In the genomic region with DNA sequence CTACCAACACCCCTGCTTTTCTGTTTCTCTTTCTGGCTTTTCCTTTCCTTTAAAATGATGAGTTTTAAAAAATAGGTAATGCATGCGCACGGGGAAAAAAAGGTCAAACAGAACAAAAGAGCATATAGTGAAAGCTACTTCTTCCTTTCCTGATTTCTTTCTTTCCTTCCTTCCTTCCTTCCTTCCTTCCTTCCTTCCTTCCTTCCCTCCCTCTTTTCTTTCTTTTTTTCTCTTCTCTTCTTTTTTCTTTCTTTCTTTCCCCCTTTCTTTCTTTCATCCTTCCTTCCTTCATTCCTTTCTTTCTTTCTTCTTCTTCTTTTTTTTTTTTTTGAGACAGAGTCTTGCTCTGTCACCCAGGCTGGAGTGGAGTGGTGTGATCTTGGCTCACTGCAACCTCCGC, we compare ENCODE assay signal across 3 cellular contexts. TPM values are rescaled to one million over a fixed set of nuclear protein-coding genes. Genes with fewer than 3 reads are reported as not detected.
"Had no signal": no experiment of that assay in that cellular context is flagged by ENCODE, and none has a peak within 500 bp of the region (broad histone marks: within the 10 kb centered on the region; RNA-seq: fewer than 3 reads in every experiment).

No MANE protein-coding gene starts in this region.

RNA-seq across cellular contexts. Expression of a gene that starts 35.5 kb away (rescaled TPM):
- total RNA-seq: HepG2, HFFc6, HT1080 had no signal

RNA-seq across cellular contexts. Expression of a gene that starts 42.2 kb away (rescaled TPM):
- total RNA-seq: HepG2, HFFc6, HT1080 had no signal
